In the genomic region with DNA sequence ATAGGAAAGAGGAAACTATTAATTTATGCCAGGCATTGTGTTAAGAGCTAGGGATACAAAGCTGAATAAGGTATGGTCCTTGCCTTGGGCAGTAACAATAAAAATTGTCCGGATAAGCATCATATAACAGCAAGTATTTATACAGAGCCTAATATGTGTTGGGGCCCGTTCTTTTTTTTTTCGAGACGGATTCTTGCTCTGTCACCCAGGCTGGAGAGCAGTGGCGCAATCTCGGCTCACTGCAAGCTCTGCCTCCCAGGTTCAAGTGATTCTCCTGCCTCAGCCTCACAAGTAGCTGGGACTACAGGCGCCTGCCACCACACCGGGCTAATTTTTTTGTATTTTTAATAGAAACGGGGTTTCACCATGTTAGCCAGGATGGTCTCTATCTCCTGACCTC, we compare ENCODE assay signal across 2 cellular contexts. TPM values are rescaled to one million over a fixed set of nuclear protein-coding genes. Genes with fewer than 3 reads are reported as not detected.
"Had no signal": no experiment of that assay in that cellular context is flagged by ENCODE, and none has a peak within 500 bp of the region (broad histone marks: within the 10 kb centered on the region; RNA-seq: fewer than 3 reads in every experiment).

No MANE protein-coding gene starts in this region.

RNA-seq across cellular contexts. Expression of a gene that starts 22.2 kb away (rescaled TPM):
- total RNA-seq: HT1080 had no signal
- polyA plus RNA-seq: IgD-negative memory B cell had no signal
